In genomic region chr4:105896461-105896939, GRCh38 we compare ENCODE assay signal across 10 cellular contexts. TPM values are rescaled to one million over a fixed set of nuclear protein-coding genes. Genes with fewer than 3 reads are reported as not detected.
DNase-seq lines count a peak whose midpoint lies in the region; ATAC-seq and TF ChIP-seq lines count a peak whose summit lies in the region.
"Had no signal": no experiment of that assay in that cellular context is flagged by ENCODE, and none has a peak within 500 bp of the region (broad histone marks: within the 10 kb centered on the region; RNA-seq: fewer than 3 reads in every experiment).

No MANE protein-coding gene starts in this region.

- TF ChIP-seq CTCF in colonic mucosa (IDR thresholded peaks at IDR 0.05) (no peak), ovary (IDR thresholded peaks at IDR 0.05) (no peak)

- peak overlapping the region; percentile 78 to 79 for H3K9ac ChIP-seq in colonic mucosa (ENCODE audit: low read depth in 2 of 2, low read length in 2 of 2)

- H3K27me3 ChIP-seq in colonic mucosa (no peaks in the 10 kb centered on the region), ovary (no peaks in the 10 kb centered on the region)

- H3K4me3 ChIP-seq in colonic mucosa: peak overlapping the region; percentile 77
- H3K4me3 ChIP-seq in ovary: peak overlapping the region; percentile 41
- H3K4me3 ChIP-seq: K562 had no signal

- WGBS in ovary, 3 donors: 5 to 8% (median 8%) methylated on average over 20 to 22 of the region's 22 CpGs

- ATAC-seq in GM18517 (IDR thresholded peaks at IDR 0.05; ENCODE audit: unreplicated experiment) (peak; percentile 19), HG02678 (IDR thresholded peaks at IDR 0.05; ENCODE audit: unreplicated experiment) (peak; percentile 13)

- intact Hi-C loops in colonic mucosa (cut with DNase I) (no loop called here), ovary (cut with DNase I) (no loop called here)

- H3K4me1 ChIP-seq in colonic mucosa (no peaks in the 10 kb centered on the region), ovary (ENCODE audit: insufficient read depth) (peaks cover 6% of the 10 kb centered on the region)

- H3K27ac ChIP-seq in colonic mucosa: peak overlapping the region; percentile 73
- no peak overlapping the region for H3K27ac ChIP-seq in ovary

- TF ChIP-seq EP300 in ovary (IDR thresholded peaks at IDR 0.05): no peak

- no peak for TF ChIP-seq POLR2A in ovary (IDR thresholded peaks at IDR 0.05)

- H3K9me3 ChIP-seq in colonic mucosa: no peaks in the 10 kb centered on the region
- H3K9me3 ChIP-seq in ovary: no peaks in the 10 kb centered on the region

- DNase-seq in colonic mucosa (peak; percentile 58), ovary (no peak), COLO668 (lab: John Stamatoyannopoulos, UW; ENCODE audit: unreplicated experiment) (no peak), NCI-H2029 (lab: John Stamatoyannopoulos, UW) (no peak), NCI-H2171 treated with DMSO at 0.1 percent for 48 hours (lab: John Stamatoyannopoulos, UW) (no peak)
- no peak for DNase-seq in activated CD4-positive, alpha-beta T cell treated with anti-CD3 and anti-CD28 coated beads for 48 hours

- peaks cover 2% of the 10 kb centered on the region for H3K36me3 ChIP-seq in colonic mucosa
- no peaks in the 10 kb centered on the region for H3K36me3 ChIP-seq in ovary

RNA-seq across cellular contexts. Expression of gene NPNT, which starts 1.2 kb away (rescaled TPM):
- 10 to 100 TPM; 30.9 to 39.1 TPM for total RNA-seq in colonic mucosa
- total RNA-seq in ovary: 10 to 100 TPM in 4 of 7 donors, 1 to 10 TPM in 3; 4.3 to 33.0 (median 16.0) TPM
- polyA plus RNA-seq in ovary: 10 to 100 TPM; 13.3 to 49.9 TPM
- total RNA-seq: fibroblast of villous mesenchyme had no signal
- polyA plus RNA-seq: K562 had no signal
